Comparison of ENCODE assay signal across 8 cellular contexts in genomic region chr1:11784993-11785769, GRCh38. TPM values are rescaled to one million over a fixed set of nuclear protein-coding genes. Genes with fewer than 3 reads are reported as not detected.
DNase-seq lines count a peak whose midpoint lies in the region; ATAC-seq and TF ChIP-seq lines count a peak whose summit lies in the region.

No MANE protein-coding gene starts in this region.

- POLR2A ChIA-PET in AG04449 (lab: Yijun Ruan, JAX) = no interaction called here

- peaks cover 5% of the 10 kb centered on the region for H3K27me3 Mint-ChIP-seq in glutamatergic neuron (ENCODE audit: unreplicated experiment)

- CTCF ChIA-PET in AG04449 (lab: Yijun Ruan, JAX) = interaction anchor here (0.9 to 2.2 kb wide), 10 partner anchors 8 to 132 kb away, joined by 3 to 18 read pairs (median 5); no protein-coding TSS in a partner anchor

- peak; percentile 84 for TF ChIP-seq CTCF in AG04449 (IDR thresholded peaks at IDR 0.05; ENCODE audit: insufficient read depth, low read length, missing control alignments)
- TF ChIP-seq CTCF in glutamatergic neuron (IDR thresholded peaks at IDR 0.05; ENCODE audit: partially characterized antibody, unreplicated experiment) = peak; percentile 88

- no peak overlapping the region for H3K4me3 Mint-ChIP-seq in glutamatergic neuron (ENCODE audit: unreplicated experiment)

- peak; percentile 55 for ATAC-seq in GM18907 (IDR thresholded peaks at IDR 0.05; ENCODE audit: unreplicated experiment)

- peaks cover 4% of the 10 kb centered on the region for H3K9me3 Mint-ChIP-seq in glutamatergic neuron (ENCODE audit: unreplicated experiment)

- peaks cover 4% of the 10 kb centered on the region for H3K4me1 Mint-ChIP-seq in glutamatergic neuron (ENCODE audit: low read depth, unreplicated experiment)

- no peaks in the 10 kb centered on the region for H3K36me3 Mint-ChIP-seq in glutamatergic neuron (ENCODE audit: unreplicated experiment)

- peak overlapping the region; percentile 22 for H3K27ac Mint-ChIP-seq in glutamatergic neuron (ENCODE audit: unreplicated experiment)

- peak overlapping the region; percentile 39 for H3K4me3 ChIP-seq in AG04449 (ENCODE audit: low read depth, low read length)

- DNase-seq in AG04449 (ENCODE audit: low read depth, low spot score) = no peak
- DNase-seq in NCI-H510A (lab: John Stamatoyannopoulos, UW) = peak; percentile 31
- peak; percentile 51 for DNase-seq in activated naive CD4-positive, alpha-beta T cell treated with Interleukin-2 at 50 U/mL for 16 hours
- DNase-seq in glutamatergic neuron = peak; percentile 81
- DNase-seq in occipital lobe (lab: John Stamatoyannopoulos, UW) = peak; percentile 30
- DNase-seq in NCI-H1694 treated with DMSO at 0.1 percent for 48 hours (lab: John Stamatoyannopoulos, UW) = no peak
- no peak for DNase-seq in DMS79 (lab: John Stamatoyannopoulos, UW)

RNA-seq across cellular contexts. Expression of gene MTHFR, which starts 20.6 kb away (rescaled TPM):
- 83.2 TPM for total RNA-seq in glutamatergic neuron (ENCODE audit: unreplicated experiment)
- total RNA-seq in occipital lobe = 27.6 TPM

RNA-seq across cellular contexts. Expression of gene CLCN6, which starts 20.8 kb away (rescaled TPM):
- 94.3 TPM for total RNA-seq in glutamatergic neuron (ENCODE audit: unreplicated experiment)
- total RNA-seq in occipital lobe = 15.6 TPM

RNA-seq across cellular contexts. Expression of gene C1orf167, which starts 23.2 kb away (rescaled TPM):
- not detected for total RNA-seq in glutamatergic neuron (ENCODE audit: unreplicated experiment)
- total RNA-seq in occipital lobe = not detected

RNA-seq across cellular contexts. Expression of gene AGTRAP, which starts 49.2 kb away (rescaled TPM):
- total RNA-seq in glutamatergic neuron (ENCODE audit: unreplicated experiment) (6.1 TPM), occipital lobe (4.2 TPM)

Comparison
In these comparisons a context has a peak if more than half of its experiments do, and no peak if none do; other contexts are left out.
1. DNase-seq: peak in NCI-H510A (single experiment), activated naive CD4-positive, alpha-beta T cell treated with Interleukin-2 at 50 U/mL for 16 hours (single experiment), glutamatergic neuron (single experiment) and occipital lobe (single experiment); none in AG04449 (single experiment), NCI-H1694 treated with DMSO at 0.1 percent for 48 hours (single experiment) and DMS79 (single experiment).